25 cellular contexts compared by ENCODE assay signal in the genomic region with DNA sequence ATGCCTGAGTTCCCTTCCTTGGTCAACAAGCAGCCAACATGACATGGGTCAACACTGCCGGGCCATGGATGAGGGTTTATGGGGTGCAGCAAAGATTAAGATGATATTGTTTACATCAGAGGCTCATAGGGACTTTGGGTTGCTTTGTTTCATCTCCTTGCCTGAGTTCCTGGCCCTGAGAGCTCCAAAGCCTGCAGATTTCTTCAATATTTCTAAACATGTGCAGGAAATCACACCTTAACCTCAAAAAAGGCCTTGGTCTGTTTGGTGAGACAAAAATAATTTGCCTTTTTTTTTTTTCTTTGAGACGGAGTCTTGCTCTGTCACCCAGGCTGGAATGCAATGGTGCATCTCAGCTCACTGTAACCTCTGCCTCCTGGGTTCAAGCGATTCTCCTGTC. TPM values are rescaled to one million over a fixed set of nuclear protein-coding genes. Genes with fewer than 3 reads are reported as not detected.
DNase-seq lines count a peak whose midpoint lies in the region; ATAC-seq, FAIRE-seq and TF ChIP-seq lines count a peak whose summit lies in the region.
"Had no signal": no experiment of that assay in that cellular context is flagged by ENCODE, and none has a peak within 500 bp of the region (broad histone marks: within the 10 kb centered on the region; RNA-seq: fewer than 3 reads in every experiment).

No MANE protein-coding gene starts in this region.

- no peaks in the 10 kb centered on the region for H3K9me2 ChIP-seq in MM.1S (replicated peaks; ENCODE audit: insufficient read depth, low read length)
- H3K9me2 ChIP-seq: SK-N-SH had no signal

- H3K27ac ChIP-seq in CD8-positive, alpha-beta memory T cell (ENCODE audit: low read depth, low read length): peak overlapping the region; percentile 39
- H3K27ac ChIP-seq in Peyer's patch (peak overlapping the region in 3 of 4 donors; percentile 31 to 55 (median 45)), small intestine (ENCODE audit: low read depth in 1 of 2, low read length in 1 of 2) (peak overlapping the region in 1 of 2 donors; percentile 53), MM.1S (ENCODE audit: low read length) (no peak overlapping the region)
- H3K27ac ChIP-seq: parathyroid adenoma, right lobe of liver had no signal

- peaks cover 0 to 6% of the 10 kb centered on the region in 2 donors for H3K27me3 Mint-ChIP-seq in CD8-positive, alpha-beta memory T cell
- H3K27me3 Mint-ChIP-seq in central memory CD8-positive, alpha-beta T cell: no peaks in the 10 kb centered on the region

- no peak overlapping the region for H2AFZ ChIP-seq in MM.1S (ENCODE audit: low read length)
- H2AFZ ChIP-seq: parathyroid adenoma had no signal

- H4K20me1 ChIP-seq in MM.1S (ENCODE audit: insufficient read depth, low read length): no peaks in the 10 kb centered on the region

- no peak overlapping the region for H3K4me2 ChIP-seq in MM.1S (ENCODE audit: low read depth, low read length)
- H3K4me2 ChIP-seq: SK-N-SH had no signal

- no peaks in the 10 kb centered on the region for H3K79me2 ChIP-seq in MM.1S (ENCODE audit: low read length)
- H3K79me2 ChIP-seq: parathyroid adenoma had no signal

- peak in 1 of 5 donors; percentile 73 for DNase-seq in CD8-positive, alpha-beta memory T cell
- DNase-seq in Peyer's patch (no peak), small intestine (peak; percentile 37), MM.1S (no peak), anterior cingulate cortex (lab: John Stamatoyannopoulos, UW) (no peak), GM13977 (ENCODE audit: low spot score) (no peak)
- DNase-seq in central memory CD8-positive, alpha-beta T cell (ENCODE audit: low spot score in 2 of 2): peak in 1 of 2 donors; percentile 31
- DNase-seq: COR-L47, DND-41, glutamatergic neuron, HFFc6, left colon, NCI-H1048, NCI-H1930, NCI-H2227 treated with DMSO at 0.1 percent for 48 hours, nephron progenitor cell, right lobe of liver, SK-N-SH, T-helper 9 cell had no signal

- peaks cover 5% of the 10 kb centered on the region; the same call in 1 of the 2 replicates for H3F3A ChIP-seq in MM.1S (ENCODE audit: insufficient read depth, low read length)

- WGBS in small intestine, 3 donors: 64 to 84% (median 64%) methylated on average over 3 of the region's 3 CpGs

- TF ChIP-seq CTCF in Peyer's patch (IDR thresholded peaks at IDR 0.05) (no peak), MM.1S (IDR thresholded peaks at IDR 0.05; ENCODE audit: low read length) (no peak), GM13977 (IDR thresholded peaks at IDR 0.05; ENCODE audit: extremely low read depth, insufficient read depth, missing control alignments) (no peak)

- H3K36me3 Mint-ChIP-seq in CD8-positive, alpha-beta memory T cell: peaks cover 5 to 19% (median 6%) of the 10 kb centered on the region in 3 donors
- peaks cover 19% of the 10 kb centered on the region for H3K36me3 Mint-ChIP-seq in central memory CD8-positive, alpha-beta T cell (ENCODE audit: insufficient read depth)

- H3K4me1 Mint-ChIP-seq in CD8-positive, alpha-beta memory T cell: peaks cover 74 to 82% (median 80%) of the 10 kb centered on the region in 3 donors
- H3K4me1 Mint-ChIP-seq in central memory CD8-positive, alpha-beta T cell: peaks cover 96% of the 10 kb centered on the region

- no peak for FAIRE-seq in small intestine (lab: Jason Lieb, UNC)
- FAIRE-seq: GM12892, HTR-8/SVneo had no signal

- H3K27ac Mint-ChIP-seq in CD8-positive, alpha-beta memory T cell: peak overlapping the region; percentile 55 to 97 (median 88)
- peak overlapping the region; percentile 75 for H3K27ac Mint-ChIP-seq in central memory CD8-positive, alpha-beta T cell (ENCODE audit: low read depth)
- H3K27ac Mint-ChIP-seq: HFFc6, nephron progenitor cell had no signal

- POLR2A ChIA-PET in CD8-positive, alpha-beta memory T cell (lab: Charles Lee): interaction anchor here (0.7 to 1.3 kb wide), 3 partner anchors 26 to 96 kb away, joined by 4 to 6 read pairs (median 5); no protein-coding TSS in a partner anchor

- H3K27me3 ChIP-seq in CD8-positive, alpha-beta memory T cell (ENCODE audit: insufficient read depth, low read length, poor library complexity, severe bottlenecking): no peaks in the 10 kb centered on the region
- no peaks in the 10 kb centered on the region for H3K27me3 ChIP-seq in Peyer's patch
- H3K27me3 ChIP-seq in small intestine (ENCODE audit: control insufficient read depth in 2 of 2, insufficient read depth in 2 of 2, low read length in 2 of 2): no peaks in the 10 kb centered on the region
- H3K27me3 ChIP-seq in MM.1S (replicated peaks; ENCODE audit: insufficient read depth, low read length): no peaks in the 10 kb centered on the region
- H3K27me3 ChIP-seq: right lobe of liver had no signal

- no peaks in the 10 kb centered on the region for H3K36me3 ChIP-seq in CD8-positive, alpha-beta memory T cell (ENCODE audit: insufficient read depth, low read length)
- H3K36me3 ChIP-seq in Peyer's patch (no peaks in the 10 kb centered on the region), small intestine (ENCODE audit: control insufficient read depth in 2 of 2, insufficient read depth in 2 of 2, low read length in 2 of 2) (no peaks in the 10 kb centered on the region), MM.1S (replicated peaks; ENCODE audit: insufficient read depth, low read length) (no peaks in the 10 kb centered on the region)
- H3K36me3 ChIP-seq: right lobe of liver had no signal

- peak; percentile 51 for ATAC-seq in central memory CD8-positive, alpha-beta T cell (replicated peaks; ENCODE audit: extremely low read depth, poor library complexity, severe bottlenecking)
- ATAC-seq: left colon had no signal

- peaks cover 8% of the 10 kb centered on the region for H3K9me3 ChIP-seq in CD8-positive, alpha-beta memory T cell (ENCODE audit: low read length)
- H3K9me3 ChIP-seq in Peyer's patch (no peaks in the 10 kb centered on the region), small intestine (ENCODE audit: control insufficient read depth, low read depth) (no peaks in the 10 kb centered on the region), MM.1S (replicated peaks; ENCODE audit: insufficient read depth, low read length) (no peaks in the 10 kb centered on the region)
- H3K9me3 ChIP-seq: right lobe of liver, SK-N-SH had no signal

- H3K9me3 Mint-ChIP-seq in CD8-positive, alpha-beta memory T cell: peaks cover 12 to 39% (median 27%) of the 10 kb centered on the region in 5 donors
- H3K9me3 Mint-ChIP-seq in central memory CD8-positive, alpha-beta T cell: peaks cover 7% of the 10 kb centered on the region
- H3K9me3 Mint-ChIP-seq: activated T-helper 2 cell treated with anti-CD3 and anti-CD28 coated beads, Interferon-gamma antibody, Interleukin-2, Interleukin-4, amounts not matched to agents 10 μg/mL and 5 μg/mL and 100 μg/mL, durations not matched to agents 14 hours and 24 hours and 36 hours; HFFc6; nephron progenitor cell had no signal

- H3K4me3 Mint-ChIP-seq in CD8-positive, alpha-beta memory T cell: peak overlapping the region; percentile 57 to 90 (median 80)
- peak overlapping the region; percentile 75 for H3K4me3 Mint-ChIP-seq in central memory CD8-positive, alpha-beta T cell
- H3K4me3 Mint-ChIP-seq: HFFc6, nephron progenitor cell had no signal

- no peak overlapping the region for H3K9ac ChIP-seq in MM.1S (ENCODE audit: low read length)
- H3K9ac ChIP-seq: parathyroid adenoma, SK-N-SH had no signal

- in situ Hi-C loops in GM13977 (cut with MboI; ENCODE audit: low pct_unique_long_range_greater_than_20kb, low sequenced_read_pairs, unreplicated experiment): no loop called here

- H3K4me3 ChIP-seq in CD8-positive, alpha-beta memory T cell (ENCODE audit: low read length): peak overlapping the region; percentile 38
- H3K4me3 ChIP-seq in Peyer's patch (peak overlapping the region in 2 of 4 donors; percentile 19 to 21), small intestine (ENCODE audit: low read depth in 1 of 2, low read length in 2 of 2) (no peak overlapping the region), MM.1S (ENCODE audit: low read length) (no peak overlapping the region)
- H3K4me3 ChIP-seq: right lobe of liver had no signal

- CTCF ChIA-PET in CD8-positive, alpha-beta memory T cell (lab: Charles Lee): interaction anchor here (0.9 to 2.4 kb wide), 8 partner anchors 9 to 66 kb away, joined by 3 to 13 read pairs (median 6); partner anchors contain the start of gene DUSP23

- peaks cover 57% of the 10 kb centered on the region for H3K4me1 ChIP-seq in CD8-positive, alpha-beta memory T cell (ENCODE audit: insufficient read depth, low read length)
- H3K4me1 ChIP-seq in Peyer's patch (peaks cover 0 to 13% (median 0%) of the 10 kb centered on the region in 4 donors), small intestine (ENCODE audit: control insufficient read depth in 2 of 2, insufficient read depth in 1 of 2, low read depth in 1 of 2, low read length in 1 of 2) (peaks cover 0 to 5% of the 10 kb centered on the region in 2 donors), MM.1S (ENCODE audit: low read length) (peaks cover 20% of the 10 kb centered on the region)
- H3K4me1 ChIP-seq: right lobe of liver had no signal

- TF ChIP-seq POLR2A in Peyer's patch (IDR thresholded peaks at IDR 0.05): no peak

RNA-seq across cellular contexts. Expression of gene SLAMF8, which starts 0.9 kb away (rescaled TPM):
- total RNA-seq in CD8-positive, alpha-beta memory T cell: 1 to 10 TPM; 3.2 to 4.0 TPM
- polyA plus RNA-seq in CD8-positive, alpha-beta memory T cell: 7.3 TPM
- 10 to 100 TPM in 1 of 4 donors, 1 to 10 TPM in 2, not detected in 1; 1.1 to 18.2 (median 2.7) TPM for total RNA-seq in Peyer's patch
- polyA plus RNA-seq in small intestine: 1 to 10 TPM in 2 of 3 donors, under 1 TPM in 1; 0.89 to 4.6 (median 4.4) TPM
- total RNA-seq: dermis microvascular lymphatic vessel endothelial cell had no signal
- polyA plus RNA-seq: SK-N-SH had no signal

RNA-seq across cellular contexts. Expression of gene FCRL6, which starts 25.4 kb away (rescaled TPM):
- 1 to 10 TPM; 1.5 to 1.8 TPM for total RNA-seq in CD8-positive, alpha-beta memory T cell
- polyA plus RNA-seq in CD8-positive, alpha-beta memory T cell: 129 TPM
- 10 to 100 TPM in 1 of 4 donors, 1 to 10 TPM in 1, not detected in 2; 2.4 to 13.2 TPM for total RNA-seq in Peyer's patch
- under 1 TPM in 2 of 3 donors, not detected in 1; 0.40 to 0.81 TPM for polyA plus RNA-seq in small intestine
- total RNA-seq: activated T-helper 2 cell treated with anti-CD3 and anti-CD28 coated beads, Interferon-gamma antibody, Interleukin-2, Interleukin-4, amounts not matched to agents 10 μg/mL and 5 μg/mL and 100 μg/mL, durations not matched to agents 14 hours and 24 hours and 36 hours; dermis microvascular lymphatic vessel endothelial cell; HFFc6 had no signal
- polyA plus RNA-seq: SK-N-SH had no signal

RNA-seq across cellular contexts. Expression of gene VSIG8, which starts 34.9 kb away (rescaled TPM):
- total RNA-seq in CD8-positive, alpha-beta memory T cell: not detected
- polyA plus RNA-seq in CD8-positive, alpha-beta memory T cell: not detected
- total RNA-seq in Peyer's patch: under 1 TPM in 1 of 4 donors, not detected in 3; 0.85 TPM
- under 1 TPM in 1 of 3 donors, not detected in 2; 0.19 TPM for polyA plus RNA-seq in small intestine
- total RNA-seq: activated CD8-positive, alpha-beta memory T cell treated with anti-CD3 and anti-CD28 coated beads for 36 hours; activated T-helper 2 cell treated with anti-CD3 and anti-CD28 coated beads, Interferon-gamma antibody, Interleukin-2, Interleukin-4, amounts not matched to agents 10 μg/mL and 5 μg/mL and 100 μg/mL, durations not matched to agents 14 hours and 24 hours and 36 hours; dermis microvascular lymphatic vessel endothelial cell; HFFc6; left colon; right lobe of liver had no signal
- polyA plus RNA-seq: SK-N-SH had no signal

RNA-seq across cellular contexts. Expression of gene DUSP23, which starts 46.8 kb away (rescaled TPM):
- 10 to 100 TPM; 35.5 to 38.1 TPM for total RNA-seq in CD8-positive, alpha-beta memory T cell
- 65.8 TPM for polyA plus RNA-seq in CD8-positive, alpha-beta memory T cell
- 100 to 1,000 TPM in 1 of 4 donors, 10 to 100 TPM in 3; 66.8 to 103 (median 74.2) TPM for total RNA-seq in Peyer's patch
- 100 to 1,000 TPM in 1 of 3 donors, 10 to 100 TPM in 2; 83.5 to 128 (median 87.2) TPM for polyA plus RNA-seq in small intestine
